Comparison of ENCODE assay signal across 13 cellular contexts in genomic region chr5:16741007-16741406, GRCh38.
DNase-seq lines count a peak whose midpoint lies in the region; ATAC-seq and TF ChIP-seq lines count a peak whose summit lies in the region.
"Had no signal": no experiment of that assay in that cellular context is flagged by ENCODE, and none has a peak within 500 bp of the region (broad histone marks: within the 10 kb centered on the region; RNA-seq: fewer than 3 reads in every experiment).

No MANE protein-coding gene starts in this region.

- POLR2A ChIA-PET in OCI-LY7 (lab: Charles Lee) = no interaction called here

- H3K4me2 ChIP-seq in GM23338 (peak overlapping the region; percentile 72), OCI-LY7 (ENCODE audit: low read length) (no peak overlapping the region)

- H2AFZ ChIP-seq in GM23338 = no peak overlapping the region
- H2AFZ ChIP-seq in OCI-LY7 (ENCODE audit: low read length) = no peak overlapping the region

- no TSS peak for BruUV-seq in OCI-LY7 (replicated peaks; lab: Mats Ljungman, UMichigan)

- peaks cover 37% of the 10 kb centered on the region for H3K4me1 ChIP-seq in GM23338 (ENCODE audit: insufficient read depth)
- H3K4me1 ChIP-seq in OCI-LY7 (ENCODE audit: insufficient read depth, low read length, poor library complexity, severe bottlenecking) = no peaks in the 10 kb centered on the region
- H3K4me1 ChIP-seq: colonic mucosa had no signal

- peak overlapping the region; percentile 93 for H3K27ac ChIP-seq in GM23338 (ENCODE audit: low read depth)
- H3K27ac ChIP-seq in OCI-LY7 (ENCODE audit: low read depth, low read length, poor library complexity, severe bottlenecking) = no peak overlapping the region
- H3K27ac ChIP-seq: C4-2B, colonic mucosa had no signal

- H3K36me3 ChIP-seq in GM23338 (ENCODE audit: insufficient read depth) (no peaks in the 10 kb centered on the region), OCI-LY7 (ENCODE audit: insufficient read depth, low read length) (no peaks in the 10 kb centered on the region)
- H3K36me3 ChIP-seq: colonic mucosa had no signal

- H3K79me2 ChIP-seq in GM23338 (replicated peaks; ENCODE audit: insufficient read depth) (peaks cover 36% of the 10 kb centered on the region), OCI-LY7 (ENCODE audit: insufficient read depth, low read depth, low read length) (no peaks in the 10 kb centered on the region)

- peak overlapping the region; percentile 84 for H3K4me3 Mint-ChIP-seq in GM23338
- H3K4me3 Mint-ChIP-seq in nephron progenitor cell = peak overlapping the region; percentile 78
- H3K4me3 Mint-ChIP-seq: activated T-cell treated with anti-CD3 and anti-CD28 coated beads, Interleukin-2, amount 50 U/mL, for 24 hours had no signal

- CTCF ChIA-PET in OCI-LY7 (lab: Charles Lee; ENCODE audit: unreplicated experiment) = no interaction called here

- H3K36me3 Mint-ChIP-seq in GM23338 (ENCODE audit: low read depth) (peaks cover 7% of the 10 kb centered on the region; the same call in 2 of the 3 replicates), nephron progenitor cell (ENCODE audit: low read depth) (peaks cover 12% of the 10 kb centered on the region)

- TF ChIP-seq CTCF in GM23338 (conservative IDR thresholded peaks at IDR 0.05; ENCODE audit: low read depth in 2 of 2) (0 out of 4 replicates have a peak, but pooled peaks of 1 of the 2 experiments have one; percentile 14), OCI-LY7 (conservative IDR thresholded peaks at IDR 0.05; ENCODE audit: low read length) (0 out of 2 replicates have a peak, but pooled peaks have one; percentile 15), nephron progenitor cell (IDR thresholded peaks at IDR 0.05) (no peak)

- H3K9me3 Mint-ChIP-seq in GM23338 = no peaks in the 10 kb centered on the region
- H3K9me3 Mint-ChIP-seq in nephron progenitor cell = no peaks in the 10 kb centered on the region
- H3K9me3 Mint-ChIP-seq: activated T-cell treated with anti-CD3 and anti-CD28 coated beads, Interleukin-2, amount 50 U/mL, for 24 hours had no signal

- H3K27me3 ChIP-seq in GM23338 (ENCODE audit: insufficient read depth) = no peaks in the 10 kb centered on the region
- H3K27me3 ChIP-seq: colonic mucosa had no signal

- intact Hi-C loops in OCI-LY7 (cut with micrococcal nuclease; ENCODE audit: unreplicated experiment) = no loop called here

- no peaks in the 10 kb centered on the region for H4K20me1 ChIP-seq in GM23338 (replicated peaks; ENCODE audit: insufficient read depth)
- H4K20me1 ChIP-seq in OCI-LY7 (ENCODE audit: insufficient read depth, low read length) = no peaks in the 10 kb centered on the region

- H3K4me1 Mint-ChIP-seq in GM23338 (peaks cover 56% of the 10 kb centered on the region), nephron progenitor cell (peaks cover 72% of the 10 kb centered on the region)

- peaks cover 7% of the 10 kb centered on the region for H3F3A ChIP-seq in GM23338 (replicated peaks; ENCODE audit: low read depth)

- no peaks in the 10 kb centered on the region for H3K9me3 ChIP-seq in OCI-LY7 (ENCODE audit: low read length)
- H3K9me3 ChIP-seq: colonic mucosa had no signal

- H3K4me3 ChIP-seq in GM23338 (peak overlapping the region; percentile 51), OCI-LY7 (ENCODE audit: low read depth, low read length, poor library complexity, severe bottlenecking) (no peak overlapping the region)
- H3K4me3 ChIP-seq: colonic mucosa, K562 had no signal

- no peaks in the 10 kb centered on the region for H3K9me2 ChIP-seq in GM23338 (ENCODE audit: insufficient read depth)
- H3K9me2 ChIP-seq in OCI-LY7 (ENCODE audit: insufficient read depth, low read length) = no peaks in the 10 kb centered on the region

- peak; percentile 46 for ATAC-seq in GM23338
- ATAC-seq in GM21360 (IDR thresholded peaks at IDR 0.05; ENCODE audit: unreplicated experiment) = no peak
- ATAC-seq: K562 had no signal

- DNase-seq in GM23338 (ENCODE audit: low spot score) (peak; percentile 81), OCI-LY7 (ENCODE audit: low spot score) (no peak), fibroblast of gingiva (ENCODE audit: low read depth) (peak; percentile 30), nephron progenitor cell (no peak), LoVo (ENCODE audit: low spot score) (no peak), NCI-H446 (lab: John Stamatoyannopoulos, UW) (no peak)
- DNase-seq in effector CD4-positive, alpha-beta T cell = no peak
- DNase-seq: activated T-cell treated with anti-CD3 and anti-CD28 coated beads, Interleukin-2, amount 50 U/mL, for 24 hours; colonic mucosa; NCI-H510A had no signal

- H3K27me3 Mint-ChIP-seq in GM23338 (ENCODE audit: insufficient read depth, low read depth, poor library complexity) (peaks cover 4% of the 10 kb centered on the region), nephron progenitor cell (ENCODE audit: low read depth, poor library complexity) (peaks cover 2% of the 10 kb centered on the region)

- H3K27ac Mint-ChIP-seq in GM23338 = peak overlapping the region; percentile 94
- H3K27ac Mint-ChIP-seq in nephron progenitor cell = peak overlapping the region; percentile 92
- H3K27ac Mint-ChIP-seq: activated T-cell treated with anti-CD3 and anti-CD28 coated beads, Interleukin-2, amount 50 U/mL, for 24 hours had no signal

TF ChIP-seq in GM23338, 12 proteins besides CTCF, POLR2A, EP300 and RAD21:
- TF ChIP-seq CREB1 (CRISPR knock-in tag; IDR thresholded peaks at IDR 0.05; ENCODE audit: low read depth) (no peak), NANOG (IDR thresholded peaks at IDR 0.05; ENCODE audit: borderline replicate concordance) (peak; percentile 92)

Comparison
In these comparisons a context has a peak if more than half of its experiments do, and no peak if none do; other contexts are left out.
1. DNase-seq: peak in GM23338 (single experiment) and fibroblast of gingiva (single experiment); none in OCI-LY7 (single experiment), nephron progenitor cell (single experiment), LoVo (single experiment), NCI-H446 (0 of 2) and effector CD4-positive, alpha-beta T cell (single experiment).